Comparison of ENCODE assay signal across 35 cellular contexts in the genomic region with DNA sequence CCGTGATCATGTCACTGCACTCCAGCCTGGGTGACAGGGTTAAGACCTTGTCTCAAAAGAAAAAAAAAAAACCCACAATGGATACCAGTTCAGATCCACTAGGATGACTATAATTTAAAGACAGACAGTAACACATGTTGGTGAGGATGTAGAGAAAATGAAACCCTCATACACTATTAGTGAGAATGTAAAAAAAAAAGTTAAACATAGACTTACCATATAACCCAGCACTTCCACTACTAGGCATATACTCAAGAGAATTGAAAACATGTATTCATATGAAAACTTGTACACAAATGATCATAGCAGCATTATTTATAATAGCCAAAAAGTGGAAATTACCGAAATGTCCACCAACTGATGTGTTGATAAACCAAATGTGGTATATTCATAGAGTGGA. TPM values are rescaled to one million over a fixed set of nuclear protein-coding genes. Genes with fewer than 3 reads are reported as not detected.
A peak's percentile ranks its signal among the peaks of the same experiment; 100 is the strongest.
DNase-seq lines count a peak whose midpoint lies in the region; ATAC-seq and TF ChIP-seq lines count a peak whose summit lies in the region.
"Had no signal": no experiment of that assay in that cellular context is flagged by ENCODE, and none has a peak within 500 bp of the region (broad histone marks: within the 10 kb centered on the region; RNA-seq: fewer than 3 reads in every experiment).

No MANE protein-coding gene starts in this region.

- no peak overlapping the region for H3K4me3 ChIP-seq in breast epithelium
- H3K4me3 ChIP-seq: A549; BLaER1; BLaER1 treated with 17β-estradiol and CSF1 and Interleukin-3, amounts not matched to agents 10 nM and 100 nM had no signal

- no peak overlapping the region for H3K4me3 Mint-ChIP-seq in MCF 10A (ENCODE audit: unreplicated experiment)
- no peak overlapping the region for H3K4me3 Mint-ChIP-seq in activated T-helper 17 cell treated with anti-CD3 and anti-CD28 coated beads, Interleukin-2, amount 50 U/mL, for 72 hours
- no peak overlapping the region for H3K4me3 Mint-ChIP-seq in memory B cell
- H3K4me3 Mint-ChIP-seq in stimulated activated effector memory CD8-positive, alpha-beta T cell treated with anti-CD3 and anti-CD28 coated beads, Interleukin-12 subunit alpha, Interleukin-12 subunit beta, amount 100 ng/mL, for 72 hours = no peak overlapping the region
- H3K4me3 Mint-ChIP-seq in WTC11 = no peak overlapping the region
- H3K4me3 Mint-ChIP-seq: B cell; CD14-positive monocyte; CD4-positive, alpha-beta memory T cell; CD4-positive, alpha-beta T cell; CD4-positive, CD25-positive, alpha-beta regulatory T cell; CD8-positive, alpha-beta memory T cell; CD8-positive, alpha-beta T cell had no signal

- ATAC-seq in activated T-helper 17 cell treated with anti-CD3 and anti-CD28 coated beads, Interleukin-2, amount 50 U/mL, for 72 hours (replicated peaks) = peak; percentile 31
- ATAC-seq in memory B cell (ENCODE audit: low read depth) = no peak
- peak; percentile 84 for ATAC-seq in stimulated activated effector memory CD8-positive, alpha-beta T cell treated with anti-CD3 and anti-CD28 coated beads, Interleukin-12 subunit alpha, Interleukin-12 subunit beta, amount 100 ng/mL, for 72 hours
- ATAC-seq in WTC11 = no peak
- ATAC-seq in HG03039 (IDR thresholded peaks at IDR 0.05; ENCODE audit: unreplicated experiment) = no peak
- ATAC-seq: A549; CD8-positive, alpha-beta T cell had no signal

- peaks cover 7% of the 10 kb centered on the region for H3K4me1 Mint-ChIP-seq in MCF 10A (ENCODE audit: insufficient read depth, unreplicated experiment)
- no peaks in the 10 kb centered on the region for H3K4me1 Mint-ChIP-seq in activated T-helper 17 cell treated with anti-CD3 and anti-CD28 coated beads, Interleukin-2, amount 50 U/mL, for 72 hours
- no peaks in the 10 kb centered on the region for H3K4me1 Mint-ChIP-seq in memory B cell
- peaks cover 4% of the 10 kb centered on the region for H3K4me1 Mint-ChIP-seq in stimulated activated effector memory CD8-positive, alpha-beta T cell treated with anti-CD3 and anti-CD28 coated beads, Interleukin-12 subunit alpha, Interleukin-12 subunit beta, amount 100 ng/mL, for 72 hours
- H3K4me1 Mint-ChIP-seq in WTC11 = no peaks in the 10 kb centered on the region
- H3K4me1 Mint-ChIP-seq: B cell; CD14-positive monocyte; CD4-positive, alpha-beta memory T cell; CD8-positive, alpha-beta memory T cell had no signal

- intact Hi-C loops in MCF 10A (cut with micrococcal nuclease) = no loop called here
- intact Hi-C loops in breast epithelium (cut with DNase I; ENCODE audit: low total_unique reads) = no loop called here

- POLR2A ChIA-PET in MCF 10A (lab: Yijun Ruan, JAX) (no interaction called here), RWPE1 (lab: Yijun Ruan, JAX; ENCODE audit: low non-redundant PET) (no interaction called here), WTC11 (lab: Charles Lee) (no interaction called here)

- TF ChIP-seq CTCF in MCF 10A (IDR thresholded peaks at IDR 0.05; ENCODE audit: unreplicated experiment) (no peak), breast epithelium (IDR thresholded peaks at IDR 0.05) (no peak), RWPE1 (conservative IDR thresholded peaks at IDR 0.05; ENCODE audit: low read depth) (no peak), WTC11 (IDR thresholded peaks at IDR 0.05) (no peak)

- no peaks in the 10 kb centered on the region for H3K27me3 ChIP-seq in breast epithelium
- H3K27me3 ChIP-seq: BE2C; BLaER1; BLaER1 treated with 17β-estradiol and CSF1 and Interleukin-3, amounts not matched to agents 10 nM and 100 nM had no signal

- no peak for TF ChIP-seq POLR2A in breast epithelium (IDR thresholded peaks at IDR 0.05)

- no peaks in the 10 kb centered on the region for H3K36me3 Mint-ChIP-seq in MCF 10A (ENCODE audit: insufficient read depth, unreplicated experiment)
- no peaks in the 10 kb centered on the region for H3K36me3 Mint-ChIP-seq in activated T-helper 17 cell treated with anti-CD3 and anti-CD28 coated beads, Interleukin-2, amount 50 U/mL, for 72 hours (ENCODE audit: low read depth)
- H3K36me3 Mint-ChIP-seq in memory B cell = peaks cover 4% of the 10 kb centered on the region
- no peaks in the 10 kb centered on the region for H3K36me3 Mint-ChIP-seq in stimulated activated effector memory CD8-positive, alpha-beta T cell treated with anti-CD3 and anti-CD28 coated beads, Interleukin-12 subunit alpha, Interleukin-12 subunit beta, amount 100 ng/mL, for 72 hours
- H3K36me3 Mint-ChIP-seq in WTC11 = peaks cover 22% of the 10 kb centered on the region

- CTCF ChIA-PET in MCF 10A (lab: Yijun Ruan, JAX) (no interaction called here), RWPE1 (lab: Yijun Ruan, JAX) (interaction anchor here (0.7 kb wide), 1 partner anchor 792 kb away, joined by 3 read pairs; no protein-coding TSS in a partner anchor), WTC11 (lab: Charles Lee) (no interaction called here)

- H3K36me3 ChIP-seq in breast epithelium = peaks cover 3% of the 10 kb centered on the region
- H3K36me3 ChIP-seq: BE2C had no signal

- H3K4me1 ChIP-seq in breast epithelium = no peaks in the 10 kb centered on the region
- H3K4me1 ChIP-seq: A549, Caco-2 had no signal

- no peak for DNase-seq in MCF 10A (ENCODE audit: unreplicated experiment)
- no peak for DNase-seq in breast epithelium (ENCODE audit: low spot score in 2 of 2)
- no peak for DNase-seq in memory B cell (ENCODE audit: low spot score in 2 of 2)
- DNase-seq in stimulated activated effector memory CD8-positive, alpha-beta T cell treated with anti-CD3 and anti-CD28 coated beads, Interleukin-12 subunit alpha, Interleukin-12 subunit beta, amount 100 ng/mL, for 72 hours (ENCODE audit: low spot score in 2 of 2) = no peak
- no peak for DNase-seq in RWPE1 (ENCODE audit: low spot score)
- no peak for DNase-seq in WTC11 (ENCODE audit: low spot score)
- DNase-seq: 8988T; ACHN; AML-193; BE2C; C1 segment of cervical spinal cord; Caco-2; Calu3; CD4-positive, alpha-beta memory T cell; CD4-positive, alpha-beta T cell; CD8-positive, alpha-beta memory T cell; CD8-positive, alpha-beta T cell; COR-L47; DMS 273 treated with DMSO at 0.1 percent for 48 hours; DMS153; DMS53; DMS79; DMS79 treated with DMSO at 0.1 percent for 48 hours; DND-41; EL had no signal

- H3K27me3 Mint-ChIP-seq in MCF 10A (ENCODE audit: insufficient read depth, unreplicated experiment) = no peaks in the 10 kb centered on the region
- H3K27me3 Mint-ChIP-seq in activated T-helper 17 cell treated with anti-CD3 and anti-CD28 coated beads, Interleukin-2, amount 50 U/mL, for 72 hours = no peaks in the 10 kb centered on the region
- H3K27me3 Mint-ChIP-seq in memory B cell = no peaks in the 10 kb centered on the region
- no peaks in the 10 kb centered on the region for H3K27me3 Mint-ChIP-seq in WTC11 (ENCODE audit: low read depth)
- H3K27me3 Mint-ChIP-seq: B cell; CD4-positive, alpha-beta memory T cell; CD4-positive, alpha-beta T cell; CD4-positive, CD25-positive, alpha-beta regulatory T cell; CD8-positive, alpha-beta memory T cell had no signal

- no peak overlapping the region for H3K27ac ChIP-seq in breast epithelium
- no peak overlapping the region for H3K27ac ChIP-seq in RWPE1
- H3K27ac ChIP-seq: 22Rv1; A549; BLaER1; BLaER1 treated with 17β-estradiol and CSF1 and Interleukin-3, amounts not matched to agents 10 nM and 100 nM; C4-2B had no signal

- no peaks in the 10 kb centered on the region for H3K9me3 Mint-ChIP-seq in MCF 10A (ENCODE audit: unreplicated experiment)
- H3K9me3 Mint-ChIP-seq in activated T-helper 17 cell treated with anti-CD3 and anti-CD28 coated beads, Interleukin-2, amount 50 U/mL, for 72 hours = no peaks in the 10 kb centered on the region
- H3K9me3 Mint-ChIP-seq in memory B cell = no peaks in the 10 kb centered on the region
- H3K9me3 Mint-ChIP-seq in stimulated activated effector memory CD8-positive, alpha-beta T cell treated with anti-CD3 and anti-CD28 coated beads, Interleukin-12 subunit alpha, Interleukin-12 subunit beta, amount 100 ng/mL, for 72 hours = no peaks in the 10 kb centered on the region
- H3K9me3 Mint-ChIP-seq in WTC11 = no peaks in the 10 kb centered on the region
- H3K9me3 Mint-ChIP-seq: CD4-positive, alpha-beta memory T cell; CD4-positive, alpha-beta T cell; CD4-positive, CD25-positive, alpha-beta regulatory T cell; CD8-positive, alpha-beta memory T cell; CD8-positive, alpha-beta T cell had no signal

- BruUV-seq in MCF 10A (replicated peaks; lab: Mats Ljungman, UMichigan) = no TSS peak

- no peaks in the 10 kb centered on the region for H3K9me3 ChIP-seq in breast epithelium
- H3K9me3 ChIP-seq: A549; BE2C; BLaER1; BLaER1 treated with 17β-estradiol and CSF1 and Interleukin-3, amounts not matched to agents 10 nM and 100 nM; Caco-2 had no signal

- H3K27ac Mint-ChIP-seq in MCF 10A (ENCODE audit: low read depth, unreplicated experiment) (peak overlapping the region; percentile 73), memory B cell (peak overlapping the region; percentile 18), WTC11 (no peak overlapping the region)
- no peak overlapping the region for H3K27ac Mint-ChIP-seq in activated T-helper 17 cell treated with anti-CD3 and anti-CD28 coated beads, Interleukin-2, amount 50 U/mL, for 72 hours
- peak overlapping the region; percentile 54 for H3K27ac Mint-ChIP-seq in stimulated activated effector memory CD8-positive, alpha-beta T cell treated with anti-CD3 and anti-CD28 coated beads, Interleukin-12 subunit alpha, Interleukin-12 subunit beta, amount 100 ng/mL, for 72 hours
- H3K27ac Mint-ChIP-seq: B cell; CD14-positive monocyte; CD4-positive, alpha-beta T cell; CD4-positive, CD25-positive, alpha-beta regulatory T cell; CD8-positive, alpha-beta T cell had no signal

TF ChIP-seq in WTC11, 78 proteins besides CTCF, POLR2A, EP300 and RAD21 (continues in another document):
- TF ChIP-seq, protein P1, sequence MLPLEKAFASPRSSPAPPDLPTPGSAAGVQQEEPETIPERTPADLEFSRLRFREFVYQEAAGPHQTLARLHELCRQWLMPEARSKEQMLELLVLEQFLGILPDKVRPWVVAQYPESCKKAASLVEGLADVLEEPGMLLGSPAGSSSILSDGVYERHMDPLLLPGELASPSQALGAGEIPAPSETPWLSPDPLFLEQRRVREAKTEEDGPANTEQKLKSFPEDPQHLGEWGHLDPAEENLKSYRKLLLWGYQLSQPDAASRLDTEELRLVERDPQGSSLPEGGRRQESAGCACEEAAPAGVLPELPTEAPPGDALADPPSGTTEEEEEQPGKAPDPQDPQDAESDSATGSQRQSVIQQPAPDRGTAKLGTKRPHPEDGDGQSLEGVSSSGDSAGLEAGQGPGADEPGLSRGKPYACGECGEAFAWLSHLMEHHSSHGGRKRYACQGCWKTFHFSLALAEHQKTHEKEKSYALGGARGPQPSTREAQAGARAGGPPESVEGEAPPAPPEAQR (CRISPR knock-in tag; IDR thresholded peaks at IDR 0.05) = no peak
- no peak for TF ChIP-seq ETV6 (CRISPR knock-in tag; IDR thresholded peaks at IDR 0.05)
- TF ChIP-seq HMGA2 (CRISPR knock-in tag; IDR thresholded peaks at IDR 0.05) = no peak

RNA-seq across cellular contexts. Expression of gene KIF3C, which starts 48.7 kb away (rescaled TPM):
- 0.91 and 2.0 TPM in 2 replicates for total RNA-seq in MCF 10A (2022)
- total RNA-seq in breast epithelium = 10 to 100 TPM in 1 of 3 donors, 1 to 10 TPM in 2; 3.4 to 32.8 (median 6.0) TPM
- 1 to 10 TPM; 3.0 to 3.4 TPM for total RNA-seq in activated T-helper 17 cell treated with anti-CD3 and anti-CD28 coated beads, Interleukin-2, amount 50 U/mL, for 72 hours
- 48.1 to 60.1 TPM (median 55.8 TPM) in 3 replicates for total RNA-seq in WTC11 (2021)

RNA-seq across cellular contexts. Expression of gene ASXL2, which starts 55.3 kb away (rescaled TPM):
- 34.0 and 35.3 TPM in 2 replicates for total RNA-seq in MCF 10A (2022)
- 10 to 100 TPM; 16.4 to 18.2 (median 17.4) TPM for total RNA-seq in breast epithelium
- total RNA-seq in activated T-helper 17 cell treated with anti-CD3 and anti-CD28 coated beads, Interleukin-2, amount 50 U/mL, for 72 hours = 10 to 100 TPM; 28.5 to 37.1 TPM
- 31.3 to 37.8 TPM (median 33.6 TPM) in 3 replicates for total RNA-seq in WTC11 (2021)

Comparison
In these comparisons a context has a peak if more than half of its experiments do, and no peak if none do; other contexts are left out.
1. H3K27ac Mint-ChIP-seq: peak in MCF 10A (single experiment), memory B cell (single experiment) and stimulated activated effector memory CD8-positive, alpha-beta T cell treated with anti-CD3 and anti-CD28 coated beads, Interleukin-12 subunit alpha, Interleukin-12 subunit beta, amount 100 ng/mL, for 72 hours (single experiment); none in activated T-helper 17 cell treated with anti-CD3 and anti-CD28 coated beads, Interleukin-2, amount 50 U/mL, for 72 hours (single experiment) and WTC11 (single experiment).
2. ATAC-seq: peak in activated T-helper 17 cell treated with anti-CD3 and anti-CD28 coated beads, Interleukin-2, amount 50 U/mL, for 72 hours (single experiment) and stimulated activated effector memory CD8-positive, alpha-beta T cell treated with anti-CD3 and anti-CD28 coated beads, Interleukin-12 subunit alpha, Interleukin-12 subunit beta, amount 100 ng/mL, for 72 hours (single experiment); none in memory B cell (single experiment), WTC11 (single experiment) and HG03039 (single experiment).